8 cellular contexts compared by ENCODE assay signal in the genomic region with DNA sequence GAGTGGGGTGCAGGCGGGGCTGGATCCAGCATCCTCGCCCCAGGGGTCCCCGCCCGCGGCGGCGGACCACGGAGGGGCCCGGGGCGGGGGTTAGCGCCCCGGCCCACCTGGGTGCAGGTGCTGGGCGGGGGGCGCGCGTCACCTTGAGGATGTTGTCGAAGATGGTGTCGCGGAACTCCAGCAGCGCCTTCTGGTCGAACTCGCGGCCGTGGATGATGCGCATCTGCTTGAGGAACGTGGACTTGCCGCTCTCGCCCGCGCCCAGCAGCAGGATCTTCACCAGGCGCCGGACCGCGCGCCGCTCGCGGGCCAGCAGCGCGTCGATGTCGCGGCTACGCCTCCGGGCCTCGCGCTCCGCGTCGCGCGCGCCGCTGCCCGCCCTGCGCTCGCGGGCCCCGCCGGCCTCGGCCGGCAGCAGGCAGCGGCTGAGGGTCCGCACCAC. TPM values are rescaled to one million over a fixed set of nuclear protein-coding genes. Genes with fewer than 3 reads are reported as not detected.
DNase-seq lines count a peak whose midpoint lies in the region; ATAC-seq and TF ChIP-seq lines count a peak whose summit lies in the region.

No MANE protein-coding gene starts in this region.

- no peak for TF ChIP-seq CTCF in thoracic aorta (IDR thresholded peaks at IDR 0.05)

- no peak overlapping the region for H3K23ac ChIP-seq in mesendoderm (ENCODE audit: low read length)

- peak overlapping the region; percentile 16 for H2BK120ac ChIP-seq in mesendoderm (ENCODE audit: low read depth, low read length)

- H3K4me1 ChIP-seq in duodenal mucosa (ENCODE audit: control insufficient read depth in 1 of 2, insufficient read depth in 2 of 2, low read length in 2 of 2) (peaks cover 15 to 23% of the 10 kb centered on the region in 2 donors), mesendoderm (ENCODE audit: control insufficient read depth, low read depth, low read length) (peaks cover 4% of the 10 kb centered on the region), thoracic aorta (ENCODE audit: control insufficient read depth in 1 of 2, low read depth in 2 of 2) (peaks cover 16 to 28% of the 10 kb centered on the region in 2 donors)

- H4K8ac ChIP-seq in mesendoderm (ENCODE audit: low read depth, low read length), result no peak overlapping the region

- H3K4me3 ChIP-seq in duodenal mucosa (ENCODE audit: low read depth in 1 of 2, low read length in 2 of 2), result peak overlapping the region; percentile 69 to 71
- H3K4me3 ChIP-seq in mesendoderm (ENCODE audit: low read length), result peak overlapping the region; percentile 82
- peak overlapping the region; percentile 86 for H3K4me3 ChIP-seq in thoracic aorta

- no peaks in the 10 kb centered on the region for H3K27me3 Mint-ChIP-seq in T-helper 1 cell treated with Interleukin-12 subunit alpha and Interleukin-12 subunit beta and Interleukin-4 antibody, amounts not matched to agents 30 μg/mL and 1 μg/mL, for 36 hours (ENCODE audit: low read depth)

- no peak overlapping the region for H3K27ac Mint-ChIP-seq in T-helper 1 cell treated with Interleukin-12 subunit alpha and Interleukin-12 subunit beta and Interleukin-4 antibody, amounts not matched to agents 30 μg/mL and 1 μg/mL, for 36 hours

- no CpG with 5 or more reads among the region's 64 CpGs for WGBS in mesendoderm (ENCODE audit: extremely low coverage, insufficient coverage, low lambda C conversion rate)

- peaks cover 15% of the 10 kb centered on the region for H3K36me3 Mint-ChIP-seq in T-helper 1 cell treated with Interleukin-12 subunit alpha and Interleukin-12 subunit beta and Interleukin-4 antibody, amounts not matched to agents 30 μg/mL and 1 μg/mL, for 36 hours (ENCODE audit: low read depth)

- peak overlapping the region; percentile 58 for H3K4me3 Mint-ChIP-seq in T-helper 1 cell treated with Interleukin-12 subunit alpha and Interleukin-12 subunit beta and Interleukin-4 antibody, amounts not matched to agents 30 μg/mL and 1 μg/mL, for 36 hours

- H3K9ac ChIP-seq in duodenal mucosa (ENCODE audit: low read depth in 1 of 2, low read length in 2 of 2), result peak overlapping the region; percentile 43 to 76
- peak overlapping the region; percentile 88 for H3K9ac ChIP-seq in mesendoderm (ENCODE audit: low read length)

- H2BK15ac ChIP-seq in mesendoderm (replicated peaks; ENCODE audit: low read depth), result no peak overlapping the region

- peaks cover 15% of the 10 kb centered on the region for H3K79me1 ChIP-seq in mesendoderm (ENCODE audit: low read length)

- no peak overlapping the region for H2AK5ac ChIP-seq in mesendoderm (ENCODE audit: low read length)

- H3K36me3 ChIP-seq in duodenal mucosa (ENCODE audit: control insufficient read depth in 1 of 2, insufficient read depth in 2 of 2, low read length in 2 of 2) (no peaks in the 10 kb centered on the region), mesendoderm (ENCODE audit: control insufficient read depth, insufficient read depth, low read length) (no peaks in the 10 kb centered on the region), thoracic aorta (no peaks in the 10 kb centered on the region)

- no peak overlapping the region for H3K27ac ChIP-seq in duodenal mucosa (ENCODE audit: low read depth, low read length)
- H3K27ac ChIP-seq in mesendoderm (ENCODE audit: low read depth, low read length), result peak overlapping the region; percentile 68
- H3K27ac ChIP-seq in thoracic aorta, result no peak overlapping the region

- H4K5ac ChIP-seq in mesendoderm (ENCODE audit: low read length), result no peak overlapping the region

- DNase-seq in ELR (ENCODE audit: low read depth), result peak; percentile 52
- no peak for DNase-seq in mesendoderm
- no peak for DNase-seq in thoracic aorta (ENCODE audit: low spot score)
- no peak for DNase-seq in cerebellum (ENCODE audit: low spot score)

- no peaks in the 10 kb centered on the region for H3K9me3 ChIP-seq in duodenal mucosa (ENCODE audit: control insufficient read depth in 1 of 2, low read length in 2 of 2)
- H3K9me3 ChIP-seq in thoracic aorta, result no peaks in the 10 kb centered on the region

- no peaks in the 10 kb centered on the region for H3K27me3 ChIP-seq in duodenal mucosa (ENCODE audit: control insufficient read depth in 1 of 2, insufficient read depth in 2 of 2, low read length in 2 of 2)
- H3K27me3 ChIP-seq in mesendoderm (ENCODE audit: insufficient read depth, low read length, poor library complexity), result no peaks in the 10 kb centered on the region
- no peaks in the 10 kb centered on the region for H3K27me3 ChIP-seq in thoracic aorta (replicated peaks; ENCODE audit: insufficient read depth)

- peak overlapping the region; percentile 75 for H3K18ac ChIP-seq in mesendoderm (ENCODE audit: low read length)

- peak; percentile 25 for ATAC-seq in HG02943 (IDR thresholded peaks at IDR 0.05; ENCODE audit: low read depth, unreplicated experiment)
- ATAC-seq in thoracic aorta (ENCODE audit: insufficient number of reproducible peaks, low FRiP score, low read depth), result peak; percentile 66
- no peak for ATAC-seq in HG02610 (IDR thresholded peaks at IDR 0.05; ENCODE audit: unreplicated experiment)

- H3K56ac ChIP-seq in mesendoderm (ENCODE audit: low read length), result peak overlapping the region; percentile 93

- H3K4ac ChIP-seq in mesendoderm (ENCODE audit: low read depth, low read length), result peak overlapping the region; percentile 63

- peaks cover 33% of the 10 kb centered on the region for H3K4me1 Mint-ChIP-seq in T-helper 1 cell treated with Interleukin-12 subunit alpha and Interleukin-12 subunit beta and Interleukin-4 antibody, amounts not matched to agents 30 μg/mL and 1 μg/mL, for 36 hours (ENCODE audit: low read depth)

- no peak overlapping the region for H2BK5ac ChIP-seq in mesendoderm (ENCODE audit: low read length)

- no peaks in the 10 kb centered on the region for H3K9me3 Mint-ChIP-seq in T-helper 1 cell treated with Interleukin-12 subunit alpha and Interleukin-12 subunit beta and Interleukin-4 antibody, amounts not matched to agents 30 μg/mL and 1 μg/mL, for 36 hours

- H3K4me2 ChIP-seq in mesendoderm (ENCODE audit: low read length), result peak overlapping the region; percentile 12

- peaks cover 43% of the 10 kb centered on the region for H3K79me2 ChIP-seq in mesendoderm (ENCODE audit: control insufficient read depth, insufficient read depth, low read length)

RNA-seq across cellular contexts. Expression of a gene that starts 0.4 kb away (rescaled TPM):
- polyA plus RNA-seq in mesendoderm (2013, experiment 1 of 2), result 46.1 TPM
- 47.4 TPM for polyA plus RNA-seq in mesendoderm (2013, experiment 2 of 2)
- total RNA-seq in thoracic aorta (10 to 100 TPM; 27.6 to 48.8 TPM), cerebellum (24.1 TPM)
